In genomic region chr1:92081031-92081430, GRCh38 we compare ENCODE assay signal across 9 cellular contexts. TPM values are rescaled to one million over a fixed set of nuclear protein-coding genes. Genes with fewer than 3 reads are reported as not detected.
A peak's percentile ranks its signal among the peaks of the same experiment; 100 is the strongest.
DNase-seq lines count a peak whose midpoint lies in the region; ATAC-seq, FAIRE-seq and TF ChIP-seq lines count a peak whose summit lies in the region.
"Had no signal": no experiment of that assay in that cellular context is flagged by ENCODE, and none has a peak within 500 bp of the region (broad histone marks: within the 10 kb centered on the region; RNA-seq: fewer than 3 reads in every experiment).

No MANE protein-coding gene starts in this region.

- POLR2A ChIA-PET in K562 (lab: Yijun Ruan, JAX), result interaction anchor here (0.6 to 1.3 kb wide), 9 partner anchors 9 to 96 kb away, joined by 3 to 5 read pairs (median 3); no protein-coding TSS in a partner anchor

- CTCF ChIA-PET in K562 (lab: Yijun Ruan, JAX; ENCODE audit: low intra/inter-chr PET ratio), result no interaction called here

- TF ChIP-seq EP300 in K562 (IDR thresholded peaks at IDR 0.05; ENCODE audit: low read length), result no peak
- TF ChIP-seq EP300 in transverse colon (IDR thresholded peaks at IDR 0.05; ENCODE audit: low read depth), result no peak

- TF ChIP-seq POLR2A in K562 (conservative IDR thresholded peaks at IDR 0.05), result no peak
- TF ChIP-seq POLR2A in transverse colon (IDR thresholded peaks at IDR 0.05), result no peak

- no peak for DNase-seq in activated T-cell treated with anti-CD3 and anti-CD28 coated beads, Interleukin-2, amount 50 U/mL, for 72 hours
- DNase-seq in activated T-cell treated with anti-CD3 and anti-CD28 coated beads for 4 hours (no peak), K562 (ENCODE audit: extremely low read depth in 1 of 4, low spot score in 3 of 4) (peak in 1 of 4 experiments; percentile 5), lower lobe of right lung (no peak), transverse colon (no peak), GM13977 (ENCODE audit: low spot score) (no peak), kidney glomerular epithelial cell (lab: John Stamatoyannopoulos, UW) (no peak), SK-N-DZ (ENCODE audit: low spot score) (no peak)

- intact Hi-C loops in K562 (cut with micrococcal nuclease), result no loop called here
- intact Hi-C loops in lower lobe of right lung (cut with DNase I), result no loop called here
- intact Hi-C loops in transverse colon (cut with DNase I; ENCODE audit: low total_unique reads), result no loop called here

- in situ Hi-C loops in K562 (cut with MboI), result no loop called here
- in situ Hi-C loops in transverse colon (cut with MboI; ENCODE audit: low pct_ligation_motif_present in 1 of 4, low pct_unique_long_range_greater_than_20kb in 1 of 4, low sequenced_read_pairs in 3 of 4), result no loop called here
- in situ Hi-C loops in GM13977 (cut with MboI; ENCODE audit: low pct_unique_long_range_greater_than_20kb, low sequenced_read_pairs, unreplicated experiment), result no loop called here

- no peaks in the 10 kb centered on the region for H3K27me3 Mint-ChIP-seq in activated T-cell treated with anti-CD3 and anti-CD28 coated beads, Interleukin-2, amount 50 U/mL, for 72 hours (ENCODE audit: low read depth)

- H3K27me3 ChIP-seq in K562 (ENCODE audit: control insufficient read depth in 2 of 2, insufficient read depth in 2 of 2, low read length in 2 of 2) (no peaks in the 10 kb centered on the region), lower lobe of right lung (ENCODE audit: low read depth) (no peaks in the 10 kb centered on the region), transverse colon (no peaks in the 10 kb centered on the region)

- H3K4me1 Mint-ChIP-seq in activated T-cell treated with anti-CD3 and anti-CD28 coated beads, Interleukin-2, amount 50 U/mL, for 72 hours (ENCODE audit: low read depth), result peaks cover 18% of the 10 kb centered on the region

- H3K9ac ChIP-seq in K562 (ENCODE audit: insufficient read depth in 1 of 2, low read depth in 2 of 2, low read length in 2 of 2), result peak overlapping the region; percentile 74 to 77; a peak in 3 of 4 replicates

- 5% methylated on average over 4 of the region's 4 CpGs for WGBS in K562 (ENCODE audit: insufficient coverage, low coverage, missing lambda C conversion rate)
- 20 to 28% methylated on average over 4 of the region's 4 CpGs for WGBS in transverse colon (ENCODE audit: low coverage in 1 of 2), 2 donors

- no peaks in the 10 kb centered on the region for H3K79me2 ChIP-seq in K562 (ENCODE audit: control insufficient read depth, insufficient read depth, low read length)

- TF ChIP-seq CTCF in K562 (IDR thresholded peaks at IDR 0.05 in 2 of 3, conservative IDR thresholded peaks at IDR 0.05 in 1 of 3; ENCODE audit: insufficient read depth in 2 of 3, low read depth in 1 of 3, low read length in 3 of 3) (no peak), lower lobe of right lung (IDR thresholded peaks at IDR 0.05) (no peak), transverse colon (IDR thresholded peaks at IDR 0.05) (no peak), GM13977 (IDR thresholded peaks at IDR 0.05; ENCODE audit: extremely low read depth, insufficient read depth, missing control alignments) (no peak)

- H3K36me3 Mint-ChIP-seq in activated T-cell treated with anti-CD3 and anti-CD28 coated beads, Interleukin-2, amount 50 U/mL, for 72 hours (ENCODE audit: insufficient read depth in 2 of 2), result peaks cover 3 to 8% of the 10 kb centered on the region in 2 donors

- H3K4me1 ChIP-seq in K562 (replicated peaks in 1 of 2; ENCODE audit: control insufficient read depth in 2 of 2, insufficient read depth in 2 of 2, low read length in 2 of 2) (peaks cover 3 to 8% of the 10 kb centered on the region in 2 experiments; a peak in 3 of 5 replicates), lower lobe of right lung (peaks cover 9% of the 10 kb centered on the region), transverse colon (peaks cover 0 to 11% (median 0%) of the 10 kb centered on the region in 4 donors)

- peaks cover 0 to 4% of the 10 kb centered on the region in 2 donors for H3K9me3 Mint-ChIP-seq in activated T-cell treated with anti-CD3 and anti-CD28 coated beads, Interleukin-2, amount 50 U/mL, for 72 hours

- peak overlapping the region; percentile 56 for H3K4me3 ChIP-seq in K562
- peak overlapping the region; percentile 91 for H3K4me3 ChIP-seq in lower lobe of right lung
- H3K4me3 ChIP-seq in transverse colon, result peak overlapping the region; percentile 45 to 86 (median 66)

- BruUV-seq in K562 (replicated peaks; lab: Mats Ljungman, UMichigan), result no TSS peak

- no peak for ATAC-seq in activated T-cell treated with anti-CD3 and anti-CD28 coated beads, Interleukin-2, amount 50 U/mL, for 72 hours (replicated peaks in 1 of 2)
- ATAC-seq in K562, result no peak
- no peak for ATAC-seq in lower lobe of right lung

- H3K27ac ChIP-seq in K562 (ENCODE audit: extremely low read depth, low read depth, low read length) (peak overlapping the region; percentile 58; the same call in 2 of the 3 replicates), lower lobe of right lung (peak overlapping the region; percentile 82), transverse colon (peak overlapping the region; percentile 71 to 82 (median 82))

- H3K27ac Mint-ChIP-seq in activated T-cell treated with anti-CD3 and anti-CD28 coated beads, Interleukin-2, amount 50 U/mL, for 72 hours, result no peak overlapping the region

- H3K4me3 Mint-ChIP-seq in activated T-cell treated with anti-CD3 and anti-CD28 coated beads, Interleukin-2, amount 50 U/mL, for 72 hours, result peak overlapping the region; percentile 93 to 95

- H2AFZ ChIP-seq in K562 (ENCODE audit: low read depth, low read length), result peak overlapping the region; percentile 97

- peak overlapping the region; percentile 87 for H3K4me2 ChIP-seq in K562 (ENCODE audit: insufficient read depth, low read length)

- H3K36me3 ChIP-seq in K562 (ENCODE audit: control insufficient read depth, insufficient read depth, low read length), result no peaks in the 10 kb centered on the region
- no peaks in the 10 kb centered on the region for H3K36me3 ChIP-seq in lower lobe of right lung
- H3K36me3 ChIP-seq in transverse colon, result no peaks in the 10 kb centered on the region

- H3K9me3 ChIP-seq in K562 (replicated peaks; ENCODE audit: control insufficient read depth, insufficient read depth, low read depth, low read length) (peaks cover 4% of the 10 kb centered on the region; the same call in 1 of the 2 replicates), lower lobe of right lung (peaks cover 9% of the 10 kb centered on the region), transverse colon (peaks cover 0 to 8% of the 10 kb centered on the region in 2 donors)

- FAIRE-seq in K562 (lab: Jason Lieb, UNC), result no peak

- no peak for TF ChIP-seq RAD21 in K562 (CRISPR knock-in tag; conservative IDR thresholded peaks at IDR 0.05 in 1 of 2, IDR thresholded peaks at IDR 0.05 in 1 of 2)

- no peaks in the 10 kb centered on the region for H3K9me1 ChIP-seq in K562 (ENCODE audit: control insufficient read depth, insufficient read depth, low read length)

- no peaks in the 10 kb centered on the region for H4K20me1 ChIP-seq in K562 (replicated peaks; ENCODE audit: control insufficient read depth, insufficient read depth, low read length)

RNA-seq across cellular contexts. Expression of gene BTBD8, which starts 0.9 kb away (rescaled TPM):
- total RNA-seq in activated T-cell treated with anti-CD3 and anti-CD28 coated beads, Interleukin-2, amount 50 U/mL, for 72 hours, result 1 to 10 TPM; 3.1 to 3.3 TPM
- total RNA-seq in K562 (2011; cell fraction: chromatin; rRNA removed; ENCODE audit: low replicate concordance), result 1.9 and 3.8 TPM in 2 replicates
- total RNA-seq in K562 (2011; cell fraction: nucleolus; rRNA removed), result 0.79 and 0.83 TPM in 2 replicates
- 1.1 and 2.8 TPM in 2 replicates for total RNA-seq in K562 (2011; cell fraction: nucleoplasm; rRNA removed)
- total RNA-seq in K562 (2014; rRNA removed) (1.0 and 1.5 TPM in 2 replicates), K562 (2014; rRNA removed; fragmentation: Illumina TruSeq; extraction: Trizol) (2.3 and 2.6 TPM in 2 replicates), K562 (2015; rRNA removed; fragmentation: Illumina TruSeq; extraction: Trizol) (1.5 and 1.7 TPM in 2 replicates), K562 (2021) (1.2 and 1.5 TPM in 2 replicates), lower lobe of right lung (5.5 TPM), transverse colon (1 to 10 TPM; 1.4 to 6.7 (median 6.4) TPM)
- polyA plus RNA-seq in K562 (2011; rRNA removed) (0.54 and 1.3 TPM in 2 replicates), K562 (2014; fragmentation: Illumina TruSeq; extraction: Trizol) (1.0 and 1.1 TPM in 2 replicates), K562 (2014; fragmentation: Nextera tagmentation; extraction: Ambion mirVana) (under 1 TPM; 0.46 to 0.53 TPM), K562 (2014; rRNA removed) (0.54 and 0.84 TPM in 2 replicates)
- 0.15 and 0.36 TPM in 2 replicates for polyA plus RNA-seq in K562 (2011; cell fraction: cytosol; rRNA removed)
- polyA plus RNA-seq in K562 (2011; cell fraction: nucleus; rRNA removed), result 0.63 and 0.95 TPM in 2 replicates
- 0.55 and 1.6 TPM in 2 replicates for polyA plus RNA-seq in K562 (2012)
- 1.9 and 2.1 TPM in 2 replicates for polyA minus RNA-seq in K562 (2011; rRNA and poly(A)+ RNA removed)
- 0.27 and 0.76 TPM in 2 replicates for polyA minus RNA-seq in K562 (2011; cell fraction: cytosol; rRNA and poly(A)+ RNA removed)
- 1.3 and 2.3 TPM in 2 replicates for polyA minus RNA-seq in K562 (2011; cell fraction: nucleus; rRNA and poly(A)+ RNA removed)
- 1.2 and 1.5 TPM in 2 replicates for polyA plus RNA-seq in SK-N-DZ (2014; cell fraction: cytosol; rRNA removed)
- polyA plus RNA-seq in SK-N-DZ (2014; cell fraction: nucleus; rRNA removed), result 2.3 and 4.9 TPM in 2 replicates

RNA-seq across cellular contexts. Expression of gene SETSIP, which starts 5.8 kb away (rescaled TPM):
- total RNA-seq in activated T-cell treated with anti-CD3 and anti-CD28 coated beads, Interleukin-2, amount 50 U/mL, for 72 hours, result not detected
- not detected in 2 replicates for total RNA-seq in K562 (2011; cell fraction: chromatin; rRNA removed; ENCODE audit: low replicate concordance)
- total RNA-seq in K562 (2011; cell fraction: nucleolus; rRNA removed), result not detected in 2 replicates
- not detected in 2 replicates for total RNA-seq in K562 (2011; cell fraction: nucleoplasm; rRNA removed)
- total RNA-seq in K562 (2014; rRNA removed), result not detected in 2 replicates
- total RNA-seq in K562 (2014; rRNA removed; fragmentation: Illumina TruSeq; extraction: Trizol), result 0.22 TPM in 1 of 2 replicates, not detected in the other
- not detected in 2 replicates for total RNA-seq in K562 (2015; rRNA removed; fragmentation: Illumina TruSeq; extraction: Trizol)
- not detected in 2 replicates for total RNA-seq in K562 (2021)
- 0.14 and 0.43 TPM in 2 replicates for polyA plus RNA-seq in K562 (2011; rRNA removed)
- polyA plus RNA-seq in K562 (2011; cell fraction: cytosol; rRNA removed), result not detected in 2 replicates
- not detected in 2 replicates for polyA plus RNA-seq in K562 (2011; cell fraction: nucleus; rRNA removed)
- 0.35 and 0.57 TPM in 2 replicates for polyA plus RNA-seq in K562 (2012)
- not detected in 2 replicates for polyA plus RNA-seq in K562 (2014; fragmentation: Illumina TruSeq; extraction: Trizol)
- not detected for polyA plus RNA-seq in K562 (2014; fragmentation: Nextera tagmentation; extraction: Ambion mirVana)
- polyA plus RNA-seq in K562 (2014; rRNA removed), result not detected in 2 replicates
- polyA minus RNA-seq in K562 (2011; rRNA and poly(A)+ RNA removed), result 0.54 TPM in 1 of 2 replicates, not detected in the other
- polyA minus RNA-seq in K562 (2011; cell fraction: cytosol; rRNA and poly(A)+ RNA removed), result not detected in 2 replicates
- not detected in 2 replicates for polyA minus RNA-seq in K562 (2011; cell fraction: nucleus; rRNA and poly(A)+ RNA removed)
- total RNA-seq in lower lobe of right lung, result not detected
- total RNA-seq in transverse colon, result not detected
- not detected in 2 replicates for polyA plus RNA-seq in SK-N-DZ (2014; cell fraction: cytosol; rRNA removed)
- polyA plus RNA-seq in SK-N-DZ (2014; cell fraction: nucleus; rRNA removed), result not detected in 2 replicates
- total RNA-seq: Daoy had no signal

RNA-seq across cellular contexts. Expression of gene EPHX4, which starts 51.2 kb away (rescaled TPM):
- under 1 TPM; 0.49 to 0.67 TPM for total RNA-seq in activated T-cell treated with anti-CD3 and anti-CD28 coated beads, Interleukin-2, amount 50 U/mL, for 72 hours
- total RNA-seq in K562 (2011; cell fraction: chromatin; rRNA removed; ENCODE audit: low replicate concordance), result not detected in 2 replicates
- not detected in 2 replicates for total RNA-seq in K562 (2011; cell fraction: nucleolus; rRNA removed)
- total RNA-seq in K562 (2011; cell fraction: nucleoplasm; rRNA removed), result not detected in 2 replicates
- not detected in 2 replicates for total RNA-seq in K562 (2014; rRNA removed)
- not detected in 2 replicates for total RNA-seq in K562 (2014; rRNA removed; fragmentation: Illumina TruSeq; extraction: Trizol)
- not detected in 2 replicates for total RNA-seq in K562 (2015; rRNA removed; fragmentation: Illumina TruSeq; extraction: Trizol)
- not detected in 2 replicates for total RNA-seq in K562 (2021)
- not detected in 2 replicates for polyA plus RNA-seq in K562 (2011; rRNA removed)
- not detected in 2 replicates for polyA plus RNA-seq in K562 (2011; cell fraction: cytosol; rRNA removed)
- not detected in 2 replicates for polyA plus RNA-seq in K562 (2011; cell fraction: nucleus; rRNA removed)
- not detected in 2 replicates for polyA plus RNA-seq in K562 (2012)
- polyA plus RNA-seq in K562 (2014; fragmentation: Illumina TruSeq; extraction: Trizol), result not detected in 2 replicates
- polyA plus RNA-seq in K562 (2014; fragmentation: Nextera tagmentation; extraction: Ambion mirVana), result not detected
- not detected in 2 replicates for polyA plus RNA-seq in K562 (2014; rRNA removed)
- not detected in 2 replicates for polyA minus RNA-seq in K562 (2011; rRNA and poly(A)+ RNA removed)
- not detected in 2 replicates for polyA minus RNA-seq in K562 (2011; cell fraction: cytosol; rRNA and poly(A)+ RNA removed)
- polyA minus RNA-seq in K562 (2011; cell fraction: nucleus; rRNA and poly(A)+ RNA removed), result not detected in 2 replicates
- 0.59 TPM for total RNA-seq in lower lobe of right lung
- total RNA-seq in transverse colon, result under 1 TPM in 1 of 4 donors, not detected in 3; 0.41 TPM
- polyA plus RNA-seq in SK-N-DZ (2014; cell fraction: cytosol; rRNA removed), result 1.3 and 1.5 TPM in 2 replicates
- 1.9 TPM in 1 of 2 replicates, not detected in the other for polyA plus RNA-seq in SK-N-DZ (2014; cell fraction: nucleus; rRNA removed)
